ENCODE assay signal across 9 cellular contexts in genomic region chr2:176132397-176133086, GRCh38. TPM values are rescaled to one million over a fixed set of nuclear protein-coding genes. Genes with fewer than 3 reads are reported as not detected.
DNase-seq lines count a peak whose midpoint lies in the region; ATAC-seq and TF ChIP-seq lines count a peak whose summit lies in the region.
"Had no signal": no experiment of that assay in that cellular context is flagged by ENCODE, and none has a peak within 500 bp of the region (broad histone marks: within the 10 kb centered on the region; RNA-seq: fewer than 3 reads in every experiment).

No MANE protein-coding gene starts in this region.

- H3K9me3 Mint-ChIP-seq in activated CD4-positive, alpha-beta T cell treated with anti-CD3 and anti-CD28 coated beads for 36 hours (ENCODE audit: low read depth): no peaks in the 10 kb centered on the region
- H3K9me3 Mint-ChIP-seq in activated CD4-positive, alpha-beta memory T cell treated with anti-CD3 and anti-CD28 coated beads for 36 hours: no peaks in the 10 kb centered on the region
- H3K9me3 Mint-ChIP-seq in stimulated activated naive B cell treated with anti-CD40 and anti-IgM and Interleukin-4, amounts not matched to agents 10 μg/mL and 1 μg/mL and 100 μg/mL, for 72 hours: peaks cover 2 to 4% of the 10 kb centered on the region in 2 donors

- peaks cover 75% of the 10 kb centered on the region for H3K27me3 Mint-ChIP-seq in activated CD4-positive, alpha-beta T cell treated with anti-CD3 and anti-CD28 coated beads for 36 hours
- H3K27me3 Mint-ChIP-seq in activated CD4-positive, alpha-beta memory T cell treated with anti-CD3 and anti-CD28 coated beads for 36 hours: peaks cover 78% of the 10 kb centered on the region
- peaks cover 67 to 84% of the 10 kb centered on the region in 2 donors for H3K27me3 Mint-ChIP-seq in stimulated activated naive B cell treated with anti-CD40 and anti-IgM and Interleukin-4, amounts not matched to agents 10 μg/mL and 1 μg/mL and 100 μg/mL, for 72 hours

- no peaks in the 10 kb centered on the region for H3K36me3 Mint-ChIP-seq in activated CD4-positive, alpha-beta T cell treated with anti-CD3 and anti-CD28 coated beads for 36 hours (ENCODE audit: low read depth)
- H3K36me3 Mint-ChIP-seq in activated CD4-positive, alpha-beta memory T cell treated with anti-CD3 and anti-CD28 coated beads for 36 hours: peaks cover 7% of the 10 kb centered on the region
- peaks cover 1 to 10% of the 10 kb centered on the region in 2 donors for H3K36me3 Mint-ChIP-seq in stimulated activated naive B cell treated with anti-CD40 and anti-IgM and Interleukin-4, amounts not matched to agents 10 μg/mL and 1 μg/mL and 100 μg/mL, for 72 hours

- TF ChIP-seq CTCF in fibroblast of the aortic adventitia (IDR thresholded peaks at IDR 0.05; ENCODE audit: insufficient read depth, low read length): no peak

- intact Hi-C loops in activated CD4-positive, alpha-beta T cell treated with anti-CD3 and anti-CD28 coated beads for 36 hours (cut with DNase I, micrococcal nuclease): no loop called here
- intact Hi-C loops in activated CD4-positive, alpha-beta memory T cell treated with anti-CD3 and anti-CD28 coated beads for 36 hours (cut with micrococcal nuclease): loop anchor here (10.0 kb wide), 1 partner anchor 1798 kb away; the partner anchor contains the start of gene SP9

- CTCF ChIA-PET in activated CD4-positive, alpha-beta T cell treated with anti-CD3 and anti-CD28 coated beads for 36 hours (lab: Charles Lee): interaction anchor here (0.9 to 3.0 kb wide), 9 partner anchors 8 to 1016 kb away, joined by 3 to 14 read pairs (median 5); partner anchors contain the start of gene HOXD9
- CTCF ChIA-PET in activated CD4-positive, alpha-beta memory T cell treated with anti-CD3 and anti-CD28 coated beads for 36 hours (lab: Charles Lee): interaction anchor here (1.1 to 4.2 kb wide), 7 partner anchors 8 to 1017 kb away, joined by 3 to 18 read pairs (median 5); no protein-coding TSS in a partner anchor

- no peak for ATAC-seq in activated CD4-positive, alpha-beta T cell treated with anti-CD3 and anti-CD28 coated beads for 36 hours
- ATAC-seq in stimulated activated naive B cell treated with anti-CD40 and anti-IgM and Interleukin-4, amounts not matched to agents 10 μg/mL and 1 μg/mL and 100 μg/mL, for 72 hours (replicated peaks): no peak
- ATAC-seq in HG03354 (IDR thresholded peaks at IDR 0.05; ENCODE audit: poor library complexity, severe bottlenecking, unreplicated experiment) (no peak), HG02623 (IDR thresholded peaks at IDR 0.05; ENCODE audit: unreplicated experiment) (no peak)
- ATAC-seq: A549 had no signal

- no peak overlapping the region for H3K27ac Mint-ChIP-seq in activated CD4-positive, alpha-beta T cell treated with anti-CD3 and anti-CD28 coated beads for 36 hours
- H3K27ac Mint-ChIP-seq in activated CD4-positive, alpha-beta memory T cell treated with anti-CD3 and anti-CD28 coated beads for 36 hours: peak overlapping the region; percentile 19
- peak overlapping the region; percentile 15 for H3K27ac Mint-ChIP-seq in stimulated activated naive B cell treated with anti-CD40 and anti-IgM and Interleukin-4, amounts not matched to agents 10 μg/mL and 1 μg/mL and 100 μg/mL, for 72 hours

- peak; percentile 26 for DNase-seq in activated CD4-positive, alpha-beta T cell treated with anti-CD3 and anti-CD28 coated beads for 36 hours
- DNase-seq in activated CD4-positive, alpha-beta T cell treated with anti-CD3 and anti-CD28 coated beads for 4 hours: no peak
- no peak for DNase-seq in activated CD4-positive, alpha-beta memory T cell treated with anti-CD3 and anti-CD28 coated beads for 36 hours
- DNase-seq in fibroblast of the aortic adventitia (ENCODE audit: low read depth) (no peak), SHP77 treated with DMSO at 0.1 percent for 48 hours (lab: John Stamatoyannopoulos, UW) (no peak)
- no peak for DNase-seq in stimulated activated naive B cell treated with anti-CD40 and anti-IgM and Interleukin-4, amounts not matched to agents 10 μg/mL and 1 μg/mL and 100 μg/mL, for 72 hours

- POLR2A ChIA-PET in activated CD4-positive, alpha-beta T cell treated with anti-CD3 and anti-CD28 coated beads for 36 hours (lab: Charles Lee): interaction anchor here (0.7 kb wide), 1 partner anchor 800 kb away, joined by 7 read pairs; no protein-coding TSS in a partner anchor
- POLR2A ChIA-PET in activated CD4-positive, alpha-beta memory T cell treated with anti-CD3 and anti-CD28 coated beads for 36 hours (lab: Charles Lee): no interaction called here

- peak overlapping the region; percentile 50 for H3K4me3 Mint-ChIP-seq in activated CD4-positive, alpha-beta T cell treated with anti-CD3 and anti-CD28 coated beads for 36 hours
- peak overlapping the region; percentile 68 for H3K4me3 Mint-ChIP-seq in activated CD4-positive, alpha-beta memory T cell treated with anti-CD3 and anti-CD28 coated beads for 36 hours
- H3K4me3 Mint-ChIP-seq in stimulated activated naive B cell treated with anti-CD40 and anti-IgM and Interleukin-4, amounts not matched to agents 10 μg/mL and 1 μg/mL and 100 μg/mL, for 72 hours: peak overlapping the region; percentile 48 to 74

- H3K4me3 ChIP-seq in fibroblast of the aortic adventitia (ENCODE audit: low read depth, low read length): peak overlapping the region; percentile 28
- H3K4me3 ChIP-seq: A549 had no signal

- H3K4me1 Mint-ChIP-seq in activated CD4-positive, alpha-beta T cell treated with anti-CD3 and anti-CD28 coated beads for 36 hours: peaks cover 35% of the 10 kb centered on the region
- peaks cover 32% of the 10 kb centered on the region for H3K4me1 Mint-ChIP-seq in activated CD4-positive, alpha-beta memory T cell treated with anti-CD3 and anti-CD28 coated beads for 36 hours (ENCODE audit: low read depth)
- H3K4me1 Mint-ChIP-seq in stimulated activated naive B cell treated with anti-CD40 and anti-IgM and Interleukin-4, amounts not matched to agents 10 μg/mL and 1 μg/mL and 100 μg/mL, for 72 hours: peaks cover 22 to 46% of the 10 kb centered on the region in 2 donors

RNA-seq across cellular contexts. Expression of gene HOXD8, which starts 3.0 kb away (rescaled TPM):
- not detected for total RNA-seq in activated CD4-positive, alpha-beta T cell treated with anti-CD3 and anti-CD28 coated beads for 36 hours
- not detected for total RNA-seq in activated CD4-positive, alpha-beta memory T cell treated with anti-CD3 and anti-CD28 coated beads for 36 hours
- 0.45 and 0.49 TPM in 2 replicates for total RNA-seq in fibroblast of the aortic adventitia (ENCODE audit: low replicate concordance)

RNA-seq across cellular contexts. Expression of gene HOXD9, which starts 10.0 kb away (rescaled TPM):
- total RNA-seq in activated CD4-positive, alpha-beta T cell treated with anti-CD3 and anti-CD28 coated beads for 36 hours: not detected
- not detected for total RNA-seq in activated CD4-positive, alpha-beta memory T cell treated with anti-CD3 and anti-CD28 coated beads for 36 hours
- not detected in 2 replicates for total RNA-seq in fibroblast of the aortic adventitia (ENCODE audit: low replicate concordance)

RNA-seq across cellular contexts. Expression of gene HOXD10, which starts 16.0 kb away (rescaled TPM):
- total RNA-seq in activated CD4-positive, alpha-beta T cell treated with anti-CD3 and anti-CD28 coated beads for 36 hours: not detected
- total RNA-seq in activated CD4-positive, alpha-beta memory T cell treated with anti-CD3 and anti-CD28 coated beads for 36 hours: not detected
- total RNA-seq in fibroblast of the aortic adventitia (ENCODE audit: low replicate concordance): not detected in 2 replicates

RNA-seq across cellular contexts. Expression of gene HOXD4, which starts 18.8 kb away (rescaled TPM):
- total RNA-seq in activated CD4-positive, alpha-beta T cell treated with anti-CD3 and anti-CD28 coated beads for 36 hours: not detected
- not detected for total RNA-seq in activated CD4-positive, alpha-beta memory T cell treated with anti-CD3 and anti-CD28 coated beads for 36 hours
- total RNA-seq in fibroblast of the aortic adventitia (ENCODE audit: low replicate concordance): 1.1 TPM in 1 of 2 replicates, not detected in the other

RNA-seq across cellular contexts. Expression of gene HOXD3, which starts 24.6 kb away (rescaled TPM):
- total RNA-seq in activated CD4-positive, alpha-beta T cell treated with anti-CD3 and anti-CD28 coated beads for 36 hours: not detected
- total RNA-seq in activated CD4-positive, alpha-beta memory T cell treated with anti-CD3 and anti-CD28 coated beads for 36 hours: not detected
- 0.09 TPM in 1 of 2 replicates, not detected in the other for total RNA-seq in fibroblast of the aortic adventitia (ENCODE audit: low replicate concordance)
